In genomic region chrX:108947205-108947604, GRCh38 we compare ENCODE assay signal across 21 cellular contexts.
"Had no signal": no experiment of that assay in that cellular context is flagged by ENCODE, and none has a peak within 500 bp of the region (broad histone marks: within the 10 kb centered on the region; RNA-seq: fewer than 3 reads in every experiment).

No MANE protein-coding gene starts in this region.

- H3K4me1 Mint-ChIP-seq: activated B cell treated with CpG ODN at 0.5 μM for 24 hours; activated CD4-positive, alpha-beta T cell treated with anti-CD3 and anti-CD28 coated beads, Interleukin-2, amount 10 ng/mL, durations not matched to agents 7 days and 5 days; T-helper 17 cell had no signal

- H3K4me3 ChIP-seq: Peyer's patch had no signal

- H3K4me3 Mint-ChIP-seq: activated B cell treated with CpG ODN at 0.5 μM for 24 hours; activated CD4-positive, alpha-beta memory T cell treated with anti-CD3 and anti-CD28 coated beads for 36 hours; activated CD4-positive, alpha-beta T cell treated with anti-CD3 and anti-CD28 coated beads, Interleukin-2, amount 10 ng/mL, durations not matched to agents 7 days and 5 days; activated naive CD4-positive, alpha-beta T cell treated with anti-CD3 and anti-CD28 coated beads for 36 hours; activated naive CD8-positive, alpha-beta T cell; activated T-cell treated with anti-CD3 and anti-CD28 coated beads, Interleukin-2, amount 50 U/mL, for 4 hours; T-helper 17 cell had no signal

- H3K27me3 Mint-ChIP-seq: activated B cell treated with CpG ODN at 0.5 μM for 24 hours; activated CD4-positive, alpha-beta memory T cell treated with anti-CD3 and anti-CD28 coated beads for 36 hours; activated CD4-positive, alpha-beta T cell treated with anti-CD3 and anti-CD28 coated beads, Interleukin-2, amount 10 ng/mL, durations not matched to agents 7 days and 5 days; activated naive CD8-positive, alpha-beta T cell; T-helper 17 cell had no signal

- ATAC-seq: activated T-cell treated with anti-CD3 and anti-CD28 coated beads, Interleukin-2, amount 50 U/mL, for 4 hours; T-helper 17 cell had no signal

- H3K27me3 ChIP-seq: brain microvascular endothelial cell, Peyer's patch had no signal

- H3K4me1 ChIP-seq: Peyer's patch had no signal

- H3K36me3 Mint-ChIP-seq: activated CD4-positive, alpha-beta memory T cell treated with anti-CD3 and anti-CD28 coated beads for 36 hours; activated naive CD8-positive, alpha-beta T cell had no signal

- H3K9me3 Mint-ChIP-seq: activated B cell treated with CpG ODN at 0.5 μM for 24 hours; activated naive CD4-positive, alpha-beta T cell treated with anti-CD3 and anti-CD28 coated beads for 36 hours; activated T-cell treated with anti-CD3 and anti-CD28 coated beads, Interleukin-2, amount 50 U/mL, for 4 hours had no signal

- H3K27ac ChIP-seq: brain microvascular endothelial cell, Peyer's patch had no signal

- H3K9me3 ChIP-seq: Peyer's patch had no signal

- DNase-seq: activated B cell treated with CpG ODN at 0.5 μM for 24 hours; activated CD4-positive, alpha-beta memory T cell treated with anti-CD3 and anti-CD28 coated beads for 36 hours; activated CD4-positive, alpha-beta T cell treated with anti-CD3 and anti-CD28 coated beads, Interleukin-2, amount 10 ng/mL, durations not matched to agents 7 days and 5 days; activated CD8-positive, alpha-beta memory T cell treated with anti-CD3 and anti-CD28 coated beads for 24 hours; activated effector memory CD4-positive, alpha-beta T cell treated with anti-CD3 and anti-CD28 coated beads, Interleukin-2, amount 50 U/mL, for 16 hours; activated naive CD4-positive, alpha-beta T cell treated with anti-CD3 and anti-CD28 coated beads for 36 hours; activated T-cell treated with anti-CD3 and anti-CD28 coated beads, Interleukin-2, amount 50 U/mL, for 4 hours; brain microvascular endothelial cell; cerebellar nuclear complex; KG1; NCI-H1092; NCI-H1417; NCI-H2029; NCI-H2107; NCI-H510A treated with DMSO at 0.1 percent for 48 hours; NCI-H69; Peyer's patch; SHP77 treated with DMSO at 0.1 percent for 48 hours; T-helper 17 cell; T-helper 9 cell had no signal

- H3K27ac Mint-ChIP-seq: activated B cell treated with CpG ODN at 0.5 μM for 24 hours; activated CD4-positive, alpha-beta memory T cell treated with anti-CD3 and anti-CD28 coated beads for 36 hours; activated CD4-positive, alpha-beta T cell treated with anti-CD3 and anti-CD28 coated beads, Interleukin-2, amount 10 ng/mL, durations not matched to agents 7 days and 5 days; activated naive CD4-positive, alpha-beta T cell treated with anti-CD3 and anti-CD28 coated beads for 36 hours; activated naive CD8-positive, alpha-beta T cell; T-helper 17 cell had no signal

- H3K36me3 ChIP-seq: brain microvascular endothelial cell, Peyer's patch had no signal
